In genomic region chr7:101859411-101860106, GRCh38 we compare ENCODE assay signal across 1 cellular context.
TF ChIP-seq lines count a peak whose summit lies in the region.

No MANE protein-coding gene starts in this region.

TF ChIP-seq in GM23338, 12 proteins besides CTCF, POLR2A, EP300 and RAD21 (continued from another document):
- no peak for TF ChIP-seq ZNF462 (CRISPR knock-in tag; IDR thresholded peaks at IDR 0.05)
- no peak for TF ChIP-seq JUNB (IDR thresholded peaks at IDR 0.05; ENCODE audit: unreplicated experiment)
- TF ChIP-seq EZH2phosphoT487 (IDR thresholded peaks at IDR 0.05; ENCODE audit: unreplicated experiment), result no peak
- TF ChIP-seq REST (IDR thresholded peaks at IDR 0.05; ENCODE audit: unreplicated experiment), result no peak
- TF ChIP-seq CREB1 (CRISPR knock-in tag; IDR thresholded peaks at IDR 0.05; ENCODE audit: low read depth), result no peak
- no peak for TF ChIP-seq POLR2AphosphoS5 (IDR thresholded peaks at IDR 0.05; ENCODE audit: low read depth)
